Comparison of ENCODE assay signal across 8 cellular contexts in the genomic region with DNA sequence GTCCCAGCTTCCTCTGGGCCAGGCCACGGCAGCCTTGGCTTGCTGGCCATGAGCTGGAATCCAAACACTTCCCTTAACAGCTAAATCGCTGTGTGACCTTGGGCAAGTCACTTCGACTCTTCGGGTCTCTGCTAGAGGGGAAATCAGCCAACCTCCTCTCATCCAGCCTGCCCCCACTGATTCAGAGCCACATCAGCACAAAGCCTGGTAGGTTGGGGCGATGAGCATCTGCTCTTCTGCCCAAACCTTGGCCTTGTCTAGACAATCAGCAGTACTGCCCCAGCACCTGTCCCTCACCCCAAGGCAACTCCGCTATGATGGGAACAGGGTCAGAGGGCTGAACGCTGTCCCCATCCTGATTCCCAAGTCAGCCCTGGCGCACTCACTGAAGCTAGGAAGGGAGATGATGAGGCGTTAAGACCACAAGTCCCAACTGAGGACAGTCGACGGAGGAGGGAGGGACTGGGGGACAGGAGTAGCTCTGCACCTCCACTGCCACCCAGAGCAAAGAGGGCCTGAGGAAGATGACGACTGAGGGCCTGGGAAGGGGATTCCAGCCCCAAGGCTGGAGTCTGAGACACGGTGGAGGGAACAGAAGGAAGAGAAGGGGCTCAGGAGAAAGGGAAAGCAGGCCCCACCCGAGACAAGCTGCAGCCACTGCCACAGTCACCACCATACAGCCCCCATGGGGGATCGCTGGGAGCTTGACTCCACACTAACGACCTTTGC. TPM values are rescaled to one million over a fixed set of nuclear protein-coding genes. Genes with fewer than 3 reads are reported as not detected.
DNase-seq lines count a peak whose midpoint lies in the region; ATAC-seq and TF ChIP-seq lines count a peak whose summit lies in the region.

No MANE protein-coding gene starts in this region.

- no peak for TF ChIP-seq CTCF in stomach (IDR thresholded peaks at IDR 0.05)

- H3K4me1 ChIP-seq in stomach: peaks cover 53 to 78% (median 66%) of the 10 kb centered on the region in 4 donors

- no peak for ATAC-seq in HG03521 (IDR thresholded peaks at IDR 0.05; ENCODE audit: unreplicated experiment)

- peak overlapping the region; percentile 64 for H3K4me3 ChIP-seq in iPS-18c (ENCODE audit: insufficient read depth, low read depth, low read length)
- peak overlapping the region; percentile 78 to 95 (median 94) for H3K4me3 ChIP-seq in stomach

- TF ChIP-seq POLR2A in stomach (IDR thresholded peaks at IDR 0.05): no peak

- no peak for TF ChIP-seq EP300 in stomach (IDR thresholded peaks at IDR 0.05)

- no peaks in the 10 kb centered on the region for H3K27me3 ChIP-seq in stomach

- no peaks in the 10 kb centered on the region for H3K36me3 Mint-ChIP-seq in T-helper 1 cell treated with Interleukin-12 subunit alpha and Interleukin-12 subunit beta and Interleukin-4 antibody, amounts not matched to agents 30 μg/mL and 1 μg/mL, for 36 hours (ENCODE audit: low read depth)
- H3K36me3 Mint-ChIP-seq in activated CD4-positive, alpha-beta memory T cell treated with anti-CD3 and anti-CD28 coated beads for 36 hours: peaks cover 7% of the 10 kb centered on the region

- H3K4me1 Mint-ChIP-seq in T-helper 1 cell treated with Interleukin-12 subunit alpha and Interleukin-12 subunit beta and Interleukin-4 antibody, amounts not matched to agents 30 μg/mL and 1 μg/mL, for 36 hours (ENCODE audit: low read depth): peaks cover 25% of the 10 kb centered on the region
- peaks cover 38% of the 10 kb centered on the region for H3K4me1 Mint-ChIP-seq in activated CD4-positive, alpha-beta memory T cell treated with anti-CD3 and anti-CD28 coated beads for 36 hours (ENCODE audit: low read depth)

- POLR2A ChIA-PET in activated CD4-positive, alpha-beta memory T cell treated with anti-CD3 and anti-CD28 coated beads for 36 hours (lab: Charles Lee): interaction anchor here (0.6 to 1.2 kb wide), 6 partner anchors 14 to 318 kb away, joined by 3 to 5 read pairs (median 4); no protein-coding TSS in a partner anchor

- peak overlapping the region; percentile 79 for H3K27ac Mint-ChIP-seq in T-helper 1 cell treated with Interleukin-12 subunit alpha and Interleukin-12 subunit beta and Interleukin-4 antibody, amounts not matched to agents 30 μg/mL and 1 μg/mL, for 36 hours
- peak overlapping the region; percentile 58 for H3K27ac Mint-ChIP-seq in activated CD4-positive, alpha-beta memory T cell treated with anti-CD3 and anti-CD28 coated beads for 36 hours

- CTCF ChIA-PET in activated CD4-positive, alpha-beta memory T cell treated with anti-CD3 and anti-CD28 coated beads for 36 hours (lab: Charles Lee): interaction anchor here (0.8 to 2.4 kb wide), 5 partner anchors 10 to 303 kb away, joined by 3 to 7 read pairs (median 3); no protein-coding TSS in a partner anchor

- H3K27me3 Mint-ChIP-seq in T-helper 1 cell treated with Interleukin-12 subunit alpha and Interleukin-12 subunit beta and Interleukin-4 antibody, amounts not matched to agents 30 μg/mL and 1 μg/mL, for 36 hours (ENCODE audit: low read depth): no peaks in the 10 kb centered on the region
- no peaks in the 10 kb centered on the region for H3K27me3 Mint-ChIP-seq in activated CD4-positive, alpha-beta memory T cell treated with anti-CD3 and anti-CD28 coated beads for 36 hours

- peak overlapping the region; percentile 85 to 91 (median 87) for H3K27ac ChIP-seq in stomach

- H3K9me3 ChIP-seq in iPS-18c (ENCODE audit: control insufficient read depth, insufficient read depth, low read length) (no peaks in the 10 kb centered on the region), stomach (no peaks in the 10 kb centered on the region)

- no peaks in the 10 kb centered on the region for H3K36me3 ChIP-seq in stomach

- peak overlapping the region; percentile 84 for H3K4me3 Mint-ChIP-seq in T-helper 1 cell treated with Interleukin-12 subunit alpha and Interleukin-12 subunit beta and Interleukin-4 antibody, amounts not matched to agents 30 μg/mL and 1 μg/mL, for 36 hours
- H3K4me3 Mint-ChIP-seq in activated CD4-positive, alpha-beta memory T cell treated with anti-CD3 and anti-CD28 coated beads for 36 hours: peak overlapping the region; percentile 88

- DNase-seq in T-helper 1 cell (no peak), stomach (no peak), glomerular visceral epithelial cell (ENCODE audit: extremely low spot score) (no peak), NCI-H1092 (lab: John Stamatoyannopoulos, UW) (no peak)
- DNase-seq in activated CD4-positive, alpha-beta memory T cell treated with anti-CD3 and anti-CD28 coated beads for 36 hours: no peak

- WGBS in stomach, 5 donors: 24 to 34% (median 33%) methylated on average over 12 to 16 of the region's 16 CpGs

- intact Hi-C loops in activated CD4-positive, alpha-beta memory T cell treated with anti-CD3 and anti-CD28 coated beads for 36 hours (cut with micrococcal nuclease): loop anchor here (2.0 to 5.0 kb wide), 2 partner anchors 105 to 313 kb away; no protein-coding TSS in a partner anchor
- intact Hi-C loops in stomach (cut with DNase I; ENCODE audit: low total_unique reads): no loop called here

- no peaks in the 10 kb centered on the region for H3K9me3 Mint-ChIP-seq in T-helper 1 cell treated with Interleukin-12 subunit alpha and Interleukin-12 subunit beta and Interleukin-4 antibody, amounts not matched to agents 30 μg/mL and 1 μg/mL, for 36 hours
- H3K9me3 Mint-ChIP-seq in activated CD4-positive, alpha-beta memory T cell treated with anti-CD3 and anti-CD28 coated beads for 36 hours: no peaks in the 10 kb centered on the region

RNA-seq across cellular contexts. Expression of a gene that starts 1.3 kb away (rescaled TPM):
- total RNA-seq in activated CD4-positive, alpha-beta memory T cell treated with anti-CD3 and anti-CD28 coated beads for 36 hours: 10 to 100 TPM; 78.4 to 80.4 TPM
- 100 to 1,000 TPM in 2 of 5 donors, 10 to 100 TPM in 3; 45.2 to 417 (median 58.0) TPM for total RNA-seq in stomach
- polyA plus RNA-seq in stomach: 10 to 100 TPM; 17.6 to 40.1 (median 30.4) TPM

RNA-seq across cellular contexts. Expression of a gene that starts 39.2 kb away (rescaled TPM):
- total RNA-seq in activated CD4-positive, alpha-beta memory T cell treated with anti-CD3 and anti-CD28 coated beads for 36 hours: under 1 TPM in 1 of 2 experiments, not detected in 1; 0.10 TPM
- 1 to 10 TPM in 1 of 5 donors, not detected in 4; 1.7 TPM for total RNA-seq in stomach
- polyA plus RNA-seq in stomach: under 1 TPM in 2 of 3 donors, not detected in 1; 0.12 to 0.48 TPM
